ENCODE assay signal across 8 cellular contexts in the genomic region with DNA sequence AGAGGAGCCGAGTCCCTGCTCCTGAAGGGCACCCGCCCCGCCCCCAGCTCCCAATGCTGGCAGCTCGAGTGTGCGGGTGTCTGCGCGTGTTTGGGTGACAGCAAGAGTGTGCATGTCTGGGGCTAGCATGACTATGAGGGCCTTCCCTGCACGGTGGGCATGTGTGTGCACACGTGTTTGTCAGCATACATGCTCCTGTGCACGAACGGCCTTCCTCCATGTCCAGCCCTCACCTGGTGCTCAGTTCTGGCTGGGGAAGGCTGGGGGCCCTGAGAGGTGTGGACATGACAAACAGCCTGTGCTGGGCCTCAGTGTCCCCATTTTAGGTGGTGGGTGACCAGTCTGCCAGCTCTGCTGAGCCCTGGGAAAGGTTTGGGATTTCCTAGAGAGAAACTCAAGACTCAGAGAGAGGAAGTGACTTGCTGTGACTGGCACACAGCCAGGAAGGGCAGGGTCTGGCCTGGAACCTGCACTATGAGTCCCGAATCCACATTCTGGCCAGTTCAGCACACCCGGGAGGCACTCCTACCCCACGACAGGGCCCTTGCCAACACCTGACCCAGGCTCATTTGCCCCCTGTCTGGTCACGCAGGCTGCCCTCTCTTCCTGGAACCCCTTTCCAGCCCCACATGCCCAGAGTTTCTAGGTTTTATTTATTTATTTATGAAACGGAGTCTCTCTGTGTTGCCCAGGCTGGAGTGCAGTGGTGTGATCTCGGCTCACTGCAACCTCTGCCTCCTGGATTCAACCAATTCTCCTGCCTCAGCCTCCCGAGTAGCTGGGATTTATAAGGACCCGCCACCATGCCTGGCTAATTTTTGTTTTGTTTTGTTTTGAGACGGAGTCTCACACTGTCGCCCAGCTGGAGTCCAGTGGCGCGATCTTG. TPM values are rescaled to one million over a fixed set of nuclear protein-coding genes. Genes with fewer than 3 reads are reported as not detected.
DNase-seq lines count a peak whose midpoint lies in the region; ATAC-seq and TF ChIP-seq lines count a peak whose summit lies in the region.

No MANE protein-coding gene starts in this region.

- H3K4me3 ChIP-seq in PC-3 (ENCODE audit: low read length) (no peak overlapping the region), fibroblast of mammary gland (ENCODE audit: control insufficient read depth, low read depth, low read length) (no peak overlapping the region)

- no peaks in the 10 kb centered on the region for H4K20me1 ChIP-seq in PC-3 (ENCODE audit: low read length)

- peaks cover 50% of the 10 kb centered on the region for H3K27me3 Mint-ChIP-seq in type B pancreatic cell

- peaks cover 4% of the 10 kb centered on the region for H3K4me1 Mint-ChIP-seq in type B pancreatic cell (ENCODE audit: unreplicated experiment)

- POLR2A ChIA-PET in PC-3 (lab: Charles Lee; ENCODE audit: unreplicated experiment): no interaction called here

- no TSS peak for BruUV-seq in PC-3 (replicated peaks; lab: Mats Ljungman, UMichigan)

- peaks cover 6% of the 10 kb centered on the region for H3K4me1 ChIP-seq in PC-3 (ENCODE audit: insufficient read depth, low read length)

- H3K27me3 ChIP-seq in PC-3 (ENCODE audit: low read length): no peaks in the 10 kb centered on the region

- no peak for TF ChIP-seq CTCF in PC-3 (conservative IDR thresholded peaks at IDR 0.05; ENCODE audit: low read depth, low read length)
- TF ChIP-seq CTCF in fibroblast of mammary gland (conservative IDR thresholded peaks at IDR 0.05; ENCODE audit: control insufficient read depth, insufficient read depth, low read depth, low read length): no peak
- no peak for TF ChIP-seq CTCF in type B pancreatic cell (conservative IDR thresholded peaks at IDR 0.05)

- no peak overlapping the region for H3K9ac ChIP-seq in PC-3 (ENCODE audit: low read length)

- no peak overlapping the region for H3K27ac ChIP-seq in PC-3 (ENCODE audit: low read length)

- H2AFZ ChIP-seq in PC-3 (ENCODE audit: low read length): no peak overlapping the region

- peak overlapping the region; percentile 48 for H3K4me2 ChIP-seq in PC-3 (ENCODE audit: low read length)

- intact Hi-C loops in PC-3 (cut with micrococcal nuclease): no loop called here

- no peaks in the 10 kb centered on the region for H3K9me3 Mint-ChIP-seq in type B pancreatic cell

- peak; percentile 64 for ATAC-seq in PC-3
- no peak for ATAC-seq in HG03159 (IDR thresholded peaks at IDR 0.05; ENCODE audit: unreplicated experiment)
- ATAC-seq in HG02610 (IDR thresholded peaks at IDR 0.05; ENCODE audit: unreplicated experiment): no peak

- H3K27ac Mint-ChIP-seq in type B pancreatic cell: no peak overlapping the region

- peak overlapping the region; percentile 77 for H3K4me3 Mint-ChIP-seq in type B pancreatic cell

- no peaks in the 10 kb centered on the region for H3K79me2 ChIP-seq in PC-3 (ENCODE audit: low read length)

- H3F3A ChIP-seq in PC-3 (ENCODE audit: low read length, unreplicated experiment): no peaks in the 10 kb centered on the region

- no peaks in the 10 kb centered on the region for H3K36me3 ChIP-seq in PC-3 (ENCODE audit: low read depth, low read length)

- no peaks in the 10 kb centered on the region for H3K9me3 ChIP-seq in PC-3 (ENCODE audit: low read length)

- no peaks in the 10 kb centered on the region for H3K9me2 ChIP-seq in PC-3 (replicated peaks; ENCODE audit: low read length)

- no peaks in the 10 kb centered on the region for H3K36me3 Mint-ChIP-seq in type B pancreatic cell

- CTCF ChIA-PET in PC-3 (lab: Charles Lee): no interaction called here

- peak; percentile 32 for DNase-seq in AG08395 (ENCODE audit: low spot score)
- peak; percentile 15 for DNase-seq in GF-D8 (lab: John Stamatoyannopoulos, UW)
- peak; percentile 63 for DNase-seq in PC-3
- peak; percentile 48 for DNase-seq in fibroblast of mammary gland (ENCODE audit: low read depth)
- DNase-seq in type B pancreatic cell (ENCODE audit: extremely low spot score, unreplicated experiment): no peak
- no peak for DNase-seq in GOT3 (lab: John Stamatoyannopoulos, UW)

RNA-seq across cellular contexts. Expression of gene SHISA8, which starts 3.3 kb away (rescaled TPM):
- not detected in 2 replicates for total RNA-seq in PC-3 (2014; rRNA removed)
- 0.22 and 0.45 TPM in 2 replicates for total RNA-seq in type B pancreatic cell (ENCODE audit: low replicate concordance)

RNA-seq across cellular contexts. Expression of gene TNFRSF13C, which starts 8.5 kb away (rescaled TPM):
- total RNA-seq in PC-3 (2014; rRNA removed) (0.58 and 0.66 TPM in 2 replicates), type B pancreatic cell (ENCODE audit: low replicate concordance) (0.79 and 3.4 TPM in 2 replicates)

RNA-seq across cellular contexts. Expression of gene CENPM, which starts 28.8 kb away (rescaled TPM):
- total RNA-seq in PC-3 (2014; rRNA removed) (75.9 and 77.5 TPM in 2 replicates), type B pancreatic cell (ENCODE audit: low replicate concordance) (12.2 and 29.4 TPM in 2 replicates)

RNA-seq across cellular contexts. Expression of gene SEPTIN3, which starts 51.1 kb away (rescaled TPM):
- total RNA-seq in PC-3 (2014; rRNA removed) (1.2 and 3.6 TPM in 2 replicates), type B pancreatic cell (ENCODE audit: low replicate concordance) (3.7 and 16.3 TPM in 2 replicates)

Comparison
In these comparisons a context has a peak if more than half of its experiments do, and no peak if none do; other contexts are left out.
1. DNase-seq: peak in AG08395 (single experiment), GF-D8 (single experiment), PC-3 (single experiment) and fibroblast of mammary gland (single experiment); none in type B pancreatic cell (single experiment) and GOT3 (single experiment).